8 cellular contexts compared by ENCODE assay signal in the genomic region with DNA sequence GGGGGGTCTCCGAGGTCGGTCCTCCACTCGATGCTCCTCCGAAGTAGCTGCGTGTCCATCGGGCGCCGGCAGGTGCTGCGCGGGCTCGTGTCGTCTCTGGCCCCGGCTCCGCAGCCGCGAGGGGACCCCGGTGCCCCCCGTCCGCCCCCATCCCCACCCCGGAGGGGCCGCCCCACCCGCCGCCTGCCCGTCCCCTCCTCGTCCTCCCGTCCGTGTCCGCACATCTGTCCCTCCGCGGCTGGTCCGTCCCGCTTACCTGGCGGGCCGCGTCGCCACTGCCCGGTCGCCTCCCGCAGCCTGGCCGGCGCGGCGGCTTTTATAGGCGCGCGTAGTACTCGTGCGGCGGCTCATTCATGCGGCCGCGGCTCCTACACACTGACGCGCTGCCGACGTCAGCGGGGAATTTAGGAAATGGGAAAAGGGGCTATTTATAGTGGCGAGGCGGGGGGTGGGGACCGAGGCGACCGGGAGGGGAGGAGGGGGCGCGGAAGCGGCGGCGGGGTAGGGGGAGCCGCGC. TPM values are rescaled to one million over a fixed set of nuclear protein-coding genes. Genes with fewer than 3 reads are reported as not detected.
A peak's percentile ranks its signal among the peaks of the same experiment; 100 is the strongest.
DNase-seq lines count a peak whose midpoint lies in the region; ATAC-seq and TF ChIP-seq lines count a peak whose summit lies in the region.

No MANE protein-coding gene starts in this region.

- H3K9me3 ChIP-seq in ascending aorta (no peaks in the 10 kb centered on the region), right lobe of liver (no peaks in the 10 kb centered on the region)

- POLR2A ChIA-PET in AG04449 (lab: Yijun Ruan, JAX) = no interaction called here

- H3K27me3 ChIP-seq in H7 (ENCODE audit: control insufficient read depth, insufficient read depth, low read length) (peaks cover 64% of the 10 kb centered on the region), ascending aorta (no peaks in the 10 kb centered on the region), right lobe of liver (no peaks in the 10 kb centered on the region)

- H3K4me3 ChIP-seq in AG04449 (ENCODE audit: low read depth, low read length) = peak overlapping the region; percentile 56
- H3K4me3 ChIP-seq in H7 (ENCODE audit: insufficient read depth, low read depth, low read length) = peak overlapping the region; percentile 20
- H3K4me3 ChIP-seq in ascending aorta = peak overlapping the region; percentile 91 to 97
- peak overlapping the region; percentile 43 to 75 (median 48) for H3K4me3 ChIP-seq in right lobe of liver

- H3K36me3 ChIP-seq in H7 (replicated peaks; ENCODE audit: control insufficient read depth, insufficient read depth, low read length) (no peaks in the 10 kb centered on the region), ascending aorta (no peaks in the 10 kb centered on the region), right lobe of liver (no peaks in the 10 kb centered on the region)

- WGBS in right lobe of liver (ENCODE audit: insufficient coverage, low coverage, low lambda C conversion rate, missing lambda C conversion rate) = 2% methylated on average over 26 of the region's 69 CpGs

- TF ChIP-seq CTCF in AG04449 (IDR thresholded peaks at IDR 0.05; ENCODE audit: insufficient read depth, low read length, missing control alignments) (no peak), ascending aorta (IDR thresholded peaks at IDR 0.05) (no peak), right lobe of liver (IDR thresholded peaks at IDR 0.05) (no peak)

- H3K27ac ChIP-seq in ascending aorta (no peak overlapping the region), right lobe of liver (no peak overlapping the region)

- no peak for TF ChIP-seq POLR2A in right lobe of liver (IDR thresholded peaks at IDR 0.05)
- TF ChIP-seq POLR2A in GM18505 (IDR thresholded peaks at IDR 0.05; ENCODE audit: borderline replicate concordance, extremely low read depth, insufficient read depth, insufficient read length) = no peak

- H3K4me1 ChIP-seq in ascending aorta (peaks cover 33 to 38% of the 10 kb centered on the region in 2 donors), right lobe of liver (peaks cover 0 to 26% (median 5%) of the 10 kb centered on the region in 4 donors)

- DNase-seq in AG04449 (ENCODE audit: low read depth, low spot score) = no peak
- peak; percentile 80 for DNase-seq in H7
- DNase-seq in ascending aorta (ENCODE audit: low spot score in 2 of 2) = no peak
- DNase-seq in right lobe of liver = no peak
- no peak for DNase-seq in MV-4-11 (lab: John Stamatoyannopoulos, UW)

- no peak for ATAC-seq in right lobe of liver
- ATAC-seq in GM19455 (IDR thresholded peaks at IDR 0.05; ENCODE audit: unreplicated experiment) = no peak
- ATAC-seq in GM19328 (IDR thresholded peaks at IDR 0.05; ENCODE audit: unreplicated experiment) = no peak
- ATAC-seq in GM18505 (IDR thresholded peaks at IDR 0.05; ENCODE audit: unreplicated experiment) = no peak

- intact Hi-C loops in ascending aorta (cut with DNase I) (loop anchor here (10.0 kb wide), 1 partner anchor 344 kb away; no protein-coding TSS in a partner anchor), right lobe of liver (cut with DNase I) (loop anchor here in 1 of 2 donors (10.0 kb wide), 1 partner anchor 194 kb away; no protein-coding TSS in a partner anchor)

- CTCF ChIA-PET in AG04449 (lab: Yijun Ruan, JAX) = interaction anchor here (0.8 to 1.9 kb wide), 9 partner anchors 25 to 302 kb away, joined by 3 to 20 read pairs (median 4); no protein-coding TSS in a partner anchor

RNA-seq across cellular contexts. Expression of gene HIC1, which starts 4.0 kb away (rescaled TPM):
- 0.03 and 0.63 TPM in 2 replicates for total RNA-seq in H7 (2014; rRNA removed; shearing (Covaris generic))
- total RNA-seq in ascending aorta (131 TPM), right lobe of liver (10 to 100 TPM in 2 of 6 experiments, 1 to 10 TPM in 4; 4.7 to 14.8 (median 6.1) TPM)

RNA-seq across cellular contexts. Expression of gene OVCA2, which starts 9.1 kb away (rescaled TPM):
- total RNA-seq in H7 (2014; rRNA removed; shearing (Covaris generic)) = 23.1 and 25.1 TPM in 2 replicates
- 71.3 TPM for total RNA-seq in ascending aorta
- total RNA-seq in right lobe of liver = 10 to 100 TPM; 10.3 to 36.2 (median 14.8) TPM

RNA-seq across cellular contexts. Expression of gene DPH1, which starts 21.0 kb away (rescaled TPM):
- total RNA-seq in H7 (2014; rRNA removed; shearing (Covaris generic)) = 37.0 and 53.6 TPM in 2 replicates
- total RNA-seq in ascending aorta (125 TPM), right lobe of liver (10 to 100 TPM; 20.0 to 41.1 (median 25.4) TPM)

RNA-seq across cellular contexts. Expression of gene RTN4RL1, which starts 25.8 kb away (rescaled TPM):
- 4.0 and 7.0 TPM in 2 replicates for total RNA-seq in H7 (2014; rRNA removed; shearing (Covaris generic))
- 11.5 TPM for total RNA-seq in ascending aorta
- 1 to 10 TPM in 5 of 6 experiments, under 1 TPM in 1; 0.54 to 2.6 (median 1.4) TPM for total RNA-seq in right lobe of liver

Comparison
In these comparisons a context has a peak if more than half of its experiments do, and no peak if none do; other contexts are left out.
1. H3K4me3 ChIP-seq: peak in every context shown above with its lines; median percentile 94 in ascending aorta; 56 in AG04449; 48 in right lobe of liver; 20 in H7.